In the genomic region with DNA sequence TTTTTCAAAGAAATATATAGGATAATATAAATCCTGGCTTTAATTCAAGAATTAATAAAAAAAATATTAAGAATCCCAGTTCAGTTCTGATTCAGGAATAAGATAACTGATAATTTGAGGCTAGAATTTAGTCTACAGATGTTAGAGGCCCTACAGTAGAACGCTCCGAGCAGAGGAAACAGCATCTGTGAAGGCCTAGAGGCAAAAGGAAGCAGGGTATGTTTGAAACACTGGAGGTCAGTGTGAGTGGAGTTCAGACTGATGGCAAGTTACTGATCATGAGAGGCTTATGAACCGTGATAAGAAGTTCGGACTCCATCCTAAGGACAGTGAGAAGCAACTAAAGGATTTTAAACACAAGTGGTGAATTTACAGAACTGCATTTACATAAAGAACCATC, we compare ENCODE assay signal across 12 cellular contexts. TPM values are rescaled to one million over a fixed set of nuclear protein-coding genes. Genes with fewer than 3 reads are reported as not detected.
DNase-seq lines count a peak whose midpoint lies in the region; ATAC-seq, FAIRE-seq and TF ChIP-seq lines count a peak whose summit lies in the region.
"Not testable (repeated sequence)": the region's sequence is repeated elsewhere in the genome, so short reads cannot be mapped to it uniquely, and the experiment has no call there.
"Had no signal": no experiment of that assay in that cellular context is flagged by ENCODE, and none has a peak within 500 bp of the region (broad histone marks: within the 10 kb centered on the region; RNA-seq: fewer than 3 reads in every experiment).

No MANE protein-coding gene starts in this region.

- H3K27me3 ChIP-seq in left lung = not testable (repeated sequence)

- not testable (repeated sequence) for H3K9me3 ChIP-seq in left lung, mucosa of descending colon

- not testable (repeated sequence) for H3K36me3 ChIP-seq in left lung; mucosa of descending colon (ENCODE audit: low read depth)

- TF ChIP-seq CTCF in left lung (IDR thresholded peaks at IDR 0.05); mucosa of descending colon (IDR thresholded peaks at IDR 0.05): not testable (repeated sequence)

- H3K4me1 Mint-ChIP-seq in activated CD8-positive, alpha-beta T cell treated with anti-CD3 and anti-CD28 coated beads, Interleukin-2, amount 10 ng/mL, durations not matched to agents 7 days and 5 days (ENCODE audit: low read depth); central memory CD8-positive, alpha-beta T cell: not testable (repeated sequence)

- ATAC-seq in HG02798 (IDR thresholded peaks at IDR 0.05; ENCODE audit: poor library complexity, unreplicated experiment) = peak; percentile 31
- peak; percentile 85 for ATAC-seq in SK-N-SH treated with all-trans-retinoic acid at 6 μM for 48 hours
- ATAC-seq in activated CD8-positive, alpha-beta T cell treated with anti-CD3 and anti-CD28 coated beads, Interleukin-2, amount 10 ng/mL, durations not matched to agents 7 days and 5 days = peak; percentile 48
- ATAC-seq in central memory CD8-positive, alpha-beta T cell (replicated peaks; ENCODE audit: extremely low read depth, poor library complexity, severe bottlenecking) = peak; percentile 17
- ATAC-seq in left lung = peak; percentile 21
- ATAC-seq in mucosa of descending colon = peak; percentile 43
- ATAC-seq in stimulated activated naive CD8-positive, alpha-beta T cell treated with anti-CD3 and anti-CD28 coated beads, Interleukin-15, Interleukin-2, amounts not matched to agents 100 U/mL and 50 U/mL, for 24 hours = peak; percentile 21

- peak; percentile 35 for FAIRE-seq in GM18507 (lab: Jason Lieb, UNC)

- not testable (repeated sequence) for H3K27ac ChIP-seq in left lung

- POLR2A ChIA-PET in activated CD8-positive, alpha-beta T cell treated with anti-CD3 and anti-CD28 coated beads, Interleukin-2, amount 10 ng/mL, durations not matched to agents 7 days and 5 days (lab: Charles Lee) = not testable (repeated sequence)

- H3K4me1 ChIP-seq in left lung; mucosa of descending colon (ENCODE audit: low read depth): not testable (repeated sequence)

- H3K27me3 Mint-ChIP-seq in activated CD8-positive, alpha-beta T cell treated with anti-CD3 and anti-CD28 coated beads, Interleukin-2, amount 10 ng/mL, durations not matched to agents 7 days and 5 days (ENCODE audit: low read depth); central memory CD8-positive, alpha-beta T cell: not testable (repeated sequence)

- CTCF ChIA-PET in activated CD8-positive, alpha-beta T cell treated with anti-CD3 and anti-CD28 coated beads, Interleukin-2, amount 10 ng/mL, durations not matched to agents 7 days and 5 days (lab: Charles Lee) = not testable (repeated sequence)

- not testable (repeated sequence) for H3K4me3 ChIP-seq in left lung, mucosa of descending colon

- intact Hi-C loops in left lung (cut with DNase I); mucosa of descending colon (cut with DNase I, micrococcal nuclease): not testable (repeated sequence)

- not testable (repeated sequence) for DNase-seq in GM18507 (ENCODE audit: extremely low spot score, insufficient read length, low read depth); activated CD8-positive, alpha-beta T cell treated with anti-CD3 and anti-CD28 coated beads, Interleukin-2, amount 10 ng/mL, durations not matched to agents 7 days and 5 days; central memory CD8-positive, alpha-beta T cell (ENCODE audit: low spot score in 2 of 2); left lung; mucosa of descending colon; stimulated activated naive CD8-positive, alpha-beta T cell treated with anti-CD3 and anti-CD28 coated beads, Interleukin-15, Interleukin-2, amounts not matched to agents 100 U/mL and 50 U/mL, for 24 hours

- H3K36me3 Mint-ChIP-seq in activated CD8-positive, alpha-beta T cell treated with anti-CD3 and anti-CD28 coated beads, Interleukin-2, amount 10 ng/mL, durations not matched to agents 7 days and 5 days (ENCODE audit: low read depth); central memory CD8-positive, alpha-beta T cell (ENCODE audit: insufficient read depth): not testable (repeated sequence)

- H3K27ac Mint-ChIP-seq in activated CD8-positive, alpha-beta T cell treated with anti-CD3 and anti-CD28 coated beads, Interleukin-2, amount 10 ng/mL, durations not matched to agents 7 days and 5 days; central memory CD8-positive, alpha-beta T cell (ENCODE audit: low read depth): not testable (repeated sequence)

- not testable (repeated sequence) for H3K4me3 Mint-ChIP-seq in activated CD8-positive, alpha-beta T cell treated with anti-CD3 and anti-CD28 coated beads, Interleukin-2, amount 10 ng/mL, durations not matched to agents 7 days and 5 days; central memory CD8-positive, alpha-beta T cell

- H3K9me3 Mint-ChIP-seq in activated CD8-positive, alpha-beta T cell treated with anti-CD3 and anti-CD28 coated beads, Interleukin-2, amount 10 ng/mL, durations not matched to agents 7 days and 5 days (ENCODE audit: insufficient read depth); central memory CD8-positive, alpha-beta T cell: not testable (repeated sequence)

RNA-seq across cellular contexts. Expression of gene NUDT4B, which starts 10.4 kb away (rescaled TPM):
- not detected for total RNA-seq in activated CD8-positive, alpha-beta T cell treated with anti-CD3 and anti-CD28 coated beads, Interleukin-2, amount 10 ng/mL, durations not matched to agents 7 days and 5 days
- total RNA-seq in left lung (1 to 10 TPM in 1 of 2 donors, under 1 TPM in 1; 0.90 to 2.5 TPM), mucosa of descending colon (1 to 10 TPM in 1 of 3 donors, under 1 TPM in 1, not detected in 1; 0.61 to 1.4 TPM)
- total RNA-seq: Caco-2; CD4-positive, CD25-positive, alpha-beta regulatory T cell; H1; H9 had no signal

Comparison
In these comparisons a context has a peak if more than half of its experiments do, and no peak if none do; other contexts are left out.
1. ATAC-seq: peak in every context shown above with its lines; median percentile 85 in SK-N-SH treated with all-trans-retinoic acid at 6 μM for 48 hours; 48 in activated CD8-positive, alpha-beta T cell treated with anti-CD3 and anti-CD28 coated beads, Interleukin-2, amount 10 ng/mL, durations not matched to agents 7 days and 5 days; 43 in mucosa of descending colon; 31 in HG02798; 21 in left lung; 21 in stimulated activated naive CD8-positive, alpha-beta T cell treated with anti-CD3 and anti-CD28 coated beads, Interleukin-15, Interleukin-2, amounts not matched to agents 100 U/mL and 50 U/mL, for 24 hours; 17 in central memory CD8-positive, alpha-beta T cell.